In the genomic region with DNA sequence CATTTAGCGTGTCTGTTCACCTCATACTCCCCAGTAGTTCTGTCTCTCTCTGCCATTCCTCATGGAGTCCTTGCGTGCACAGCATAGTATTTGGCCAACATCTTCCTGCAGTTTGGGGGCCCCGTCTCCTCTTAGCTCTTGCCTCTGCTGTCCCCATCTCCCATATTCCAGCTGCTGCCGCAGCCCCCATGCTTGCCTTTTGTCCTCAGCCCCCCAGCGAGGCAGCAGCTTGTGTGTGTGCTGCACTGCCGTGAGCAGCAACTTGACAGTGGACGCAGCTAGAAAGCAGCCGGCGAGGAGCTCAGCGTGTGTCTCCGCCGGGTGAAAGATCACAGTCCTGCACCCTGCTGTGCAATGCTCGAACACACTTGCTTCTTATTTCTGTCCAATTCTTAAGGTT, we compare ENCODE assay signal across 27 cellular contexts.
DNase-seq lines count a peak whose midpoint lies in the region; ATAC-seq and TF ChIP-seq lines count a peak whose summit lies in the region.
"Had no signal": no experiment of that assay in that cellular context is flagged by ENCODE, and none has a peak within 500 bp of the region (broad histone marks: within the 10 kb centered on the region; RNA-seq: fewer than 3 reads in every experiment).

No MANE protein-coding gene starts in this region.

- no peak overlapping the region for H3K27ac ChIP-seq in CD8-positive, alpha-beta T cell (ENCODE audit: low read depth, low read length)
- H3K27ac ChIP-seq: ascending aorta, hepatocyte, left ventricle myocardium inferior, testis had no signal

- H3K4me3 Mint-ChIP-seq in activated naive CD4-positive, alpha-beta T cell treated with anti-CD3 and anti-CD28 coated beads, Interleukin-2, amount 50 U/mL, for 24 hours = no peak overlapping the region
- H3K4me3 Mint-ChIP-seq in CD8-positive, alpha-beta T cell = no peak overlapping the region
- H3K4me3 Mint-ChIP-seq: activated B cell treated with CpG ODN at 0.5 μM for 24 hours; H9; mesothelial cell of epicardium; natural killer cell; stimulated activated memory B cell treated with anti-CD40 and anti-IgM and Interleukin-4, amounts not matched to agents 10 μg/mL and 1 μg/mL and 100 μg/mL, for 72 hours had no signal

- CTCF ChIA-PET in CD8-positive, alpha-beta T cell (lab: Charles Lee) = no interaction called here

- ATAC-seq in CD8-positive, alpha-beta T cell = no peak
- ATAC-seq: natural killer cell; stimulated activated memory B cell treated with anti-CD40 and anti-IgM and Interleukin-4, amounts not matched to agents 10 μg/mL and 1 μg/mL and 100 μg/mL, for 72 hours had no signal

- TF ChIP-seq POLR2A in NB4 (IDR thresholded peaks at IDR 0.05; ENCODE audit: extremely low read depth, insufficient read length) = no peak

- no peaks in the 10 kb centered on the region for H3K9me3 ChIP-seq in CD8-positive, alpha-beta T cell (ENCODE audit: low read length)
- H3K9me3 ChIP-seq: ascending aorta, left ventricle myocardium inferior, testis had no signal

- no peak overlapping the region for H3K4me3 ChIP-seq in NB4 (ENCODE audit: low read depth, low read length)
- no peak overlapping the region for H3K4me3 ChIP-seq in CD8-positive, alpha-beta T cell (ENCODE audit: low read depth, low read length)
- H3K4me3 ChIP-seq: ascending aorta, hepatocyte, left ventricle myocardium inferior, MG63, testis had no signal

- DNase-seq in activated naive CD4-positive, alpha-beta T cell (lab: John Stamatoyannopoulos, UW) = no peak
- DNase-seq in NB4 (ENCODE audit: low read depth) = peak; percentile 22
- DNase-seq in brain pericyte (ENCODE audit: low read depth, low spot score) = peak; percentile 78
- DNase-seq in retina = peak; percentile 53
- no peak for DNase-seq in CD8-positive, alpha-beta T cell
- DNase-seq in SW 1271 (lab: John Stamatoyannopoulos, UW) = no peak
- DNase-seq: activated B cell treated with CpG ODN at 0.5 μM for 24 hours; activated gamma-delta T cell; cerebellar nuclear complex; effector CD8-positive, alpha-beta T cell; erythroblast; foreskin fibroblast; GF-D8; H9; immature natural killer cell; left ventricle myocardium inferior; MG63; natural killer cell; NCI-H1436; NCI-H524 treated with DMSO at 0.1 percent for 48 hours; T1000; testis had no signal

- peaks cover 7% of the 10 kb centered on the region for H3K36me3 Mint-ChIP-seq in activated naive CD4-positive, alpha-beta T cell treated with anti-CD3 and anti-CD28 coated beads, Interleukin-2, amount 50 U/mL, for 24 hours
- no peaks in the 10 kb centered on the region for H3K36me3 Mint-ChIP-seq in CD8-positive, alpha-beta T cell
- H3K36me3 Mint-ChIP-seq: immature natural killer cell; mesothelial cell of epicardium; natural killer cell; stimulated activated memory B cell treated with anti-CD40 and anti-IgM and Interleukin-4, amounts not matched to agents 10 μg/mL and 1 μg/mL and 100 μg/mL, for 72 hours had no signal

- H3K4me1 ChIP-seq in CD8-positive, alpha-beta T cell (ENCODE audit: insufficient read depth, low read length) = peaks cover 3% of the 10 kb centered on the region
- H3K4me1 ChIP-seq: ascending aorta, left ventricle myocardium inferior had no signal

- POLR2A ChIA-PET in CD8-positive, alpha-beta T cell (lab: Charles Lee) = no interaction called here

- peaks cover 49% of the 10 kb centered on the region for H3K4me1 Mint-ChIP-seq in activated naive CD4-positive, alpha-beta T cell treated with anti-CD3 and anti-CD28 coated beads, Interleukin-2, amount 50 U/mL, for 24 hours
- H3K4me1 Mint-ChIP-seq in CD8-positive, alpha-beta T cell (ENCODE audit: low read depth) = peaks cover 18% of the 10 kb centered on the region
- H3K4me1 Mint-ChIP-seq: immature natural killer cell, natural killer cell had no signal

- peak overlapping the region; percentile 82 for H3K27ac Mint-ChIP-seq in activated naive CD4-positive, alpha-beta T cell treated with anti-CD3 and anti-CD28 coated beads, Interleukin-2, amount 50 U/mL, for 24 hours
- H3K27ac Mint-ChIP-seq in CD8-positive, alpha-beta T cell = no peak overlapping the region
- H3K27ac Mint-ChIP-seq: activated B cell treated with CpG ODN at 0.5 μM for 24 hours, mesothelial cell of epicardium had no signal

- intact Hi-C loops in CD8-positive, alpha-beta T cell (cut with DNase I, micrococcal nuclease) = no loop called here

- no peaks in the 10 kb centered on the region for H3K27me3 ChIP-seq in CD8-positive, alpha-beta T cell (ENCODE audit: insufficient read depth, low read length)
- H3K27me3 ChIP-seq: ascending aorta, hepatocyte, MG63, testis had no signal

- H3K36me3 ChIP-seq in CD8-positive, alpha-beta T cell (ENCODE audit: insufficient read depth, low read length) = no peaks in the 10 kb centered on the region
- H3K36me3 ChIP-seq: ascending aorta, left ventricle myocardium inferior, MG63 had no signal

- peaks cover 5% of the 10 kb centered on the region for H3K9me3 Mint-ChIP-seq in activated naive CD4-positive, alpha-beta T cell treated with anti-CD3 and anti-CD28 coated beads, Interleukin-2, amount 50 U/mL, for 24 hours
- H3K9me3 Mint-ChIP-seq in CD8-positive, alpha-beta T cell = no peaks in the 10 kb centered on the region
- H3K9me3 Mint-ChIP-seq: activated B cell treated with CpG ODN at 0.5 μM for 24 hours; immature natural killer cell; natural killer cell; stimulated activated memory B cell treated with anti-CD40 and anti-IgM and Interleukin-4, amounts not matched to agents 10 μg/mL and 1 μg/mL and 100 μg/mL, for 72 hours had no signal

- TF ChIP-seq CTCF in NB4 (IDR thresholded peaks at IDR 0.05; ENCODE audit: low read depth, low read length) = no peak
- TF ChIP-seq CTCF in CD8-positive, alpha-beta T cell (IDR thresholded peaks at IDR 0.05) = no peak

- H3K27me3 Mint-ChIP-seq in activated naive CD4-positive, alpha-beta T cell treated with anti-CD3 and anti-CD28 coated beads, Interleukin-2, amount 50 U/mL, for 24 hours = no peaks in the 10 kb centered on the region
- peaks cover 5% of the 10 kb centered on the region for H3K27me3 Mint-ChIP-seq in CD8-positive, alpha-beta T cell (ENCODE audit: low read depth)

Comparison
In these comparisons a context has a peak if more than half of its experiments do, and no peak if none do; other contexts are left out.
1. DNase-seq: peak in NB4 (single experiment), brain pericyte (single experiment) and retina (single experiment); none in activated naive CD4-positive, alpha-beta T cell (0 of 4), CD8-positive, alpha-beta T cell (0 of 7) and SW 1271 (0 of 2).